ENCODE assay signal across 17 cellular contexts in the genomic region with DNA sequence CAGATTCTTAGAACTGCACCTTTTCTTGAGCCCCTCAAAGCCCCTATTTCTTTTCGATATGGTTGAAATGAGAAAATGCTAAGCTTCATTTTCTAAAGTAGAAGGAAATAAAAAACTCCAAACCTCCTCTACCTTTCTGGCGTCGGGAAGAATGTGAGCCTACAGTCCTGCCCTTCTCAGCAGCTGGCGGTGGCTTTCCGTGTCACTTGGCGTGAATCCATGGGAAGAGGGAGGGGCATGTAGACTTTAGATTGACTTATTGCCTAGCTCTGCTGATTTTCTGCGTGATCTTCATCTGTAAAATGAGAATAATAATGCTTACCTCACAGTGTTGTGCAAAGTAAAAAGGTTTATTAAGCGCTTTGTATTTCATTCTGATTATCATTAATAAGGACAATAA. TPM values are rescaled to one million over a fixed set of nuclear protein-coding genes. Genes with fewer than 3 reads are reported as not detected.
DNase-seq lines count a peak whose midpoint lies in the region; ATAC-seq, FAIRE-seq and TF ChIP-seq lines count a peak whose summit lies in the region.
"Had no signal": no experiment of that assay in that cellular context is flagged by ENCODE, and none has a peak within 500 bp of the region (broad histone marks: within the 10 kb centered on the region; RNA-seq: fewer than 3 reads in every experiment).

No MANE protein-coding gene starts in this region.

- no peaks in the 10 kb centered on the region for H4K20me1 ChIP-seq in HepG2 (ENCODE audit: insufficient read depth, low read length)
- no peaks in the 10 kb centered on the region for H4K20me1 ChIP-seq in keratinocyte (ENCODE audit: control insufficient read depth, extremely low read depth, insufficient read depth, low read length)

- no peak for TF ChIP-seq POLR2A in HepG2 (IDR thresholded peaks at IDR 0.05; ENCODE audit: insufficient read depth in 1 of 2, low read depth in 2 of 2, low read length in 2 of 2)
- no peak for TF ChIP-seq POLR2A in right lobe of liver (IDR thresholded peaks at IDR 0.05)

- no peaks in the 10 kb centered on the region for H3K79me2 ChIP-seq in HepG2 (ENCODE audit: insufficient read depth, low read length)
- H3K79me2 ChIP-seq in keratinocyte (ENCODE audit: control insufficient read depth, insufficient read depth, low read length): no peaks in the 10 kb centered on the region

- CTCF ChIA-PET in HepG2 (lab: Yijun Ruan, JAX; ENCODE audit: low intra/inter-chr PET ratio, low total read pairs): no interaction called here

- no peak overlapping the region for H3K4me2 ChIP-seq in HepG2 (ENCODE audit: low read depth, low read length)
- no peak overlapping the region for H3K4me2 ChIP-seq in keratinocyte (ENCODE audit: control insufficient read depth, extremely low read depth, insufficient read depth, low read depth, low read length)

- H3K4me1 ChIP-seq in HepG2 (ENCODE audit: insufficient read depth, low read length) (peaks cover 9% of the 10 kb centered on the region), right lobe of liver (no peaks in the 10 kb centered on the region), keratinocyte (ENCODE audit: control insufficient read depth, extremely low read depth, insufficient read depth, low read length) (peaks cover 3% of the 10 kb centered on the region)
- H3K4me1 ChIP-seq: lower lobe of right lung, right atrium auricular region, SJSA1 had no signal

- whole genome bisulfite sequencing in HepG2 (ENCODE audit: low lambda C conversion rate): 22% methylated on average over 8 of the region's 8 CpGs
- 50% methylated on average over 8 of the region's 8 CpGs for WGBS in right lobe of liver (ENCODE audit: insufficient coverage, low coverage, low lambda C conversion rate, missing lambda C conversion rate)

- POLR2A ChIA-PET in HepG2 (lab: Yijun Ruan, JAX): no interaction called here

- ATAC-seq in HepG2: no peak
- no peak for ATAC-seq in right lobe of liver
- ATAC-seq in GM21528 (IDR thresholded peaks at IDR 0.05; ENCODE audit: low FRiP score, unreplicated experiment): no peak
- ATAC-seq in GM21723 (IDR thresholded peaks at IDR 0.05; ENCODE audit: unreplicated experiment): no peak
- ATAC-seq: activated naive CD4-positive, alpha-beta T cell treated with anti-CD3 and anti-CD28 coated beads, Interleukin-2, amount 50 U/mL, for 72 hours; lower lobe of right lung had no signal

- BruUV-seq in HepG2 (replicated peaks; lab: Mats Ljungman, UMichigan): no TSS peak

- no peaks in the 10 kb centered on the region for H3K27me3 ChIP-seq in HepG2 (ENCODE audit: control insufficient read depth in 1 of 2, insufficient read depth in 2 of 2, low read length in 2 of 2)
- H3K27me3 ChIP-seq in right lobe of liver: no peaks in the 10 kb centered on the region
- H3K27me3 ChIP-seq in keratinocyte (ENCODE audit: control insufficient read depth, extremely low read depth, insufficient read depth, low read length): no peaks in the 10 kb centered on the region
- H3K27me3 ChIP-seq: right atrium auricular region had no signal

- H3K27ac ChIP-seq in HepG2 (ENCODE audit: extremely low read length, insufficient read depth, low read length) (no peak overlapping the region), right lobe of liver (no peak overlapping the region), keratinocyte (ENCODE audit: control insufficient read depth, insufficient read depth, low read length) (no peak overlapping the region)
- H3K27ac ChIP-seq: lower lobe of right lung, right atrium auricular region, SJSA1, thoracic aorta had no signal

- H3K36me3 ChIP-seq in HepG2 (replicated peaks in 1 of 2; ENCODE audit: control insufficient read depth in 1 of 2, insufficient read depth in 2 of 2, low read length in 2 of 2) (no peaks in the 10 kb centered on the region), right lobe of liver (no peaks in the 10 kb centered on the region), keratinocyte (ENCODE audit: control insufficient read depth in 2 of 2, extremely low read depth in 1 of 2, insufficient read depth in 2 of 2, low read length in 2 of 2) (no peaks in the 10 kb centered on the region)
- H3K36me3 ChIP-seq: lower lobe of right lung, right atrium auricular region, SJSA1, thoracic aorta had no signal

- no peak overlapping the region for H3K9ac ChIP-seq in HepG2 (ENCODE audit: insufficient read depth, low read depth, low read length)
- no peak overlapping the region for H3K9ac ChIP-seq in keratinocyte (ENCODE audit: control insufficient read depth, extremely low read depth, insufficient read depth, low read length)

- in situ Hi-C loops in HepG2 (cut with HindIII; ENCODE audit: extremely low pct_ligation_motif_present, low pct_unique_long_range_greater_than_20kb): no loop called here

- TF ChIP-seq EP300 in HepG2 (IDR thresholded peaks at IDR 0.05; ENCODE audit: low read depth in 2 of 2, low read length in 2 of 2) (no peak), HepG2 (CRISPR knock-in tag; IDR thresholded peaks at IDR 0.05; ENCODE audit: borderline replicate concordance) (no peak)

- TF ChIP-seq RAD21 in HepG2 (CRISPR knock-in tag; IDR thresholded peaks at IDR 0.05): no peak

- DNase-seq in HepG2 (ENCODE audit: low spot score) (no peak), right lobe of liver (no peak), NCI-H69 (lab: John Stamatoyannopoulos, UW) (peak; percentile 73), keratinocyte (ENCODE audit: low read depth, low spot score) (no peak), NCI-H1048 (lab: John Stamatoyannopoulos, UW) (no peak), CD1c-positive myeloid dendritic cell (ENCODE audit: extremely low spot score) (no peak)
- DNase-seq: CD4-positive, alpha-beta memory T cell; KBM-7; lower lobe of right lung; T-helper 2 cell had no signal

- TF ChIP-seq CTCF in HepG2 (CRISPR knock-in tag; IDR thresholded peaks at IDR 0.05): no peak
- TF ChIP-seq CTCF in right lobe of liver (IDR thresholded peaks at IDR 0.05): no peak
- TF ChIP-seq CTCF in keratinocyte (optimal IDR thresholded peaks at IDR 0.05 in 1 of 3, IDR thresholded peaks at IDR 0.05 in 1 of 3, conservative IDR thresholded peaks at IDR 0.05 in 1 of 3; ENCODE audit: extremely low read depth in 1 of 3, insufficient read depth in 2 of 3, low read length in 3 of 3): no peak

- dilution Hi-C loops in keratinocyte (cut with MboI; ENCODE audit: extremely low pct_ligation_motif_present, low sequenced_read_pairs): no loop called here

- H3K9me3 ChIP-seq in HepG2 (ENCODE audit: low read length) (no peaks in the 10 kb centered on the region), right lobe of liver (no peaks in the 10 kb centered on the region), keratinocyte (ENCODE audit: control insufficient read depth, low read depth, low read length) (no peaks in the 10 kb centered on the region)
- H3K9me3 ChIP-seq: lower lobe of right lung, right atrium auricular region, SJSA1, thoracic aorta had no signal

- no peak overlapping the region for H3K4me3 ChIP-seq in HepG2 (replicated peaks in 1 of 3; ENCODE audit: insufficient read depth in 1 of 3, low read depth in 2 of 3, low read length in 3 of 3)
- H3K4me3 ChIP-seq in right lobe of liver: no peak overlapping the region
- no peak overlapping the region for H3K4me3 ChIP-seq in keratinocyte (ENCODE audit: control insufficient read depth in 2 of 3, extremely low read depth in 1 of 3, insufficient read depth in 2 of 3, low read depth in 1 of 3, low read length in 3 of 3)
- H3K4me3 ChIP-seq: lower lobe of right lung, right atrium auricular region, SJSA1, thoracic aorta had no signal

- H2AFZ ChIP-seq in HepG2 (ENCODE audit: low read length): no peak overlapping the region
- peak overlapping the region; percentile 12 for H2AFZ ChIP-seq in keratinocyte (ENCODE audit: control insufficient read depth, low read length)

- intact Hi-C loops in HepG2 (cut with micrococcal nuclease; ENCODE audit: unreplicated experiment): no loop called here
- intact Hi-C loops in right lobe of liver (cut with DNase I): no loop called here

- FAIRE-seq in HepG2 (lab: Jason Lieb, UNC) (no peak), keratinocyte (lab: Jason Lieb, UNC) (no peak)
- FAIRE-seq: GM18507 had no signal

- H3K9me1 ChIP-seq in keratinocyte (ENCODE audit: control insufficient read depth, extremely low read depth, insufficient read depth, low read length): no peaks in the 10 kb centered on the region

RNA-seq across cellular contexts. Expression of a gene that starts 35.0 kb away (rescaled TPM):
- total RNA-seq in HepG2 (2016; rRNA removed; fragmentation: Illumina TruSeq; extraction: Trizol): 6.2 and 7.8 TPM in 2 replicates
- total RNA-seq in HepG2 (2016; cell fraction: cytosol; rRNA removed; fragmentation: Illumina TruSeq; extraction: Trizol; ENCODE audit: low read depth): 2.9 and 3.6 TPM in 2 replicates
- 4.6 and 9.4 TPM in 2 replicates for total RNA-seq in HepG2 (2016; cell fraction: insoluble cytoplasmic fraction; rRNA removed; fragmentation: Illumina TruSeq; extraction: Trizol)
- total RNA-seq in HepG2 (2016; cell fraction: membrane; rRNA removed; fragmentation: Illumina TruSeq; extraction: Trizol): 7.8 and 8.3 TPM in 2 replicates
- 7.4 and 7.9 TPM in 2 replicates for total RNA-seq in HepG2 (2016; cell fraction: nucleus; rRNA removed; fragmentation: Illumina TruSeq; extraction: Trizol)
- 2.3 and 3.2 TPM in 2 replicates for polyA plus RNA-seq in HepG2 (2011; rRNA removed)
- polyA plus RNA-seq in HepG2 (2011; cell fraction: cytosol; rRNA removed): 2.9 and 3.1 TPM in 2 replicates
- polyA plus RNA-seq in HepG2 (2011; cell fraction: nucleus; rRNA removed): 2.3 and 3.0 TPM in 2 replicates
- polyA plus RNA-seq in HepG2 (2012): 2.8 and 3.6 TPM in 2 replicates
- polyA plus RNA-seq in HepG2 (2016; cell fraction: cytosol; fragmentation: Illumina TruSeq; extraction: Trizol; ENCODE audit: low read depth): 2.1 and 2.9 TPM in 2 replicates
- 8.8 and 9.5 TPM in 2 replicates for polyA plus RNA-seq in HepG2 (2016; cell fraction: insoluble cytoplasmic fraction; fragmentation: Illumina TruSeq; extraction: Trizol; ENCODE audit: low read depth)
- polyA plus RNA-seq in HepG2 (2016; cell fraction: membrane; fragmentation: Illumina TruSeq; extraction: Trizol; ENCODE audit: low read depth): 6.8 and 6.9 TPM in 2 replicates
- 11.5 and 13.0 TPM in 2 replicates for polyA plus RNA-seq in HepG2 (2016; cell fraction: nucleus; fragmentation: Illumina TruSeq; extraction: Trizol; ENCODE audit: insufficient read depth, low read depth)
- 0.19 and 2.5 TPM in 2 replicates for polyA minus RNA-seq in HepG2 (2011; rRNA and poly(A)+ RNA removed; ENCODE audit: low replicate concordance)
- 2.4 and 2.6 TPM in 2 replicates for polyA minus RNA-seq in HepG2 (2011; cell fraction: cytosol; rRNA and poly(A)+ RNA removed)
- polyA minus RNA-seq in HepG2 (2011; cell fraction: nucleus; rRNA and poly(A)+ RNA removed): 2.4 and 2.8 TPM in 2 replicates
- 1 to 10 TPM in 1 of 6 experiments, under 1 TPM in 2, not detected in 3; 0.18 to 1.3 (median 0.42) TPM for total RNA-seq in right lobe of liver
- polyA plus RNA-seq in keratinocyte: 0.81 to 2.0 TPM (median 1.8 TPM) in 3 replicates
- polyA plus RNA-seq in keratinocyte (2011; ENCODE audit: low read depth): 0.61 TPM
- 1.3 and 1.7 TPM in 2 replicates for polyA plus RNA-seq in keratinocyte (2011; cell fraction: cytosol; rRNA removed)
- polyA plus RNA-seq in keratinocyte (2011; cell fraction: nucleus; rRNA removed): 1.3 and 2.0 TPM in 2 replicates
- polyA plus RNA-seq in keratinocyte (2012; ENCODE audit: low replicate concordance): 1.5 and 2.1 TPM in 2 replicates
- 0.19 to 0.36 TPM (median 0.20 TPM) in 3 replicates for polyA minus RNA-seq in keratinocyte
- polyA minus RNA-seq in keratinocyte (2011; cell fraction: cytosol; rRNA and poly(A)+ RNA removed): 1.9 TPM
- 0.47 and 0.84 TPM in 2 replicates for polyA minus RNA-seq in keratinocyte (2011; cell fraction: nucleus; rRNA and poly(A)+ RNA removed)
- total RNA-seq: activated naive CD4-positive, alpha-beta T cell treated with anti-CD3 and anti-CD28 coated beads, Interleukin-2, amount 50 U/mL, for 72 hours; CD4-positive, alpha-beta memory T cell; SJSA1 had no signal
- polyA plus RNA-seq: CD4-positive, alpha-beta memory T cell had no signal
